ENCODE assay signal across 24 cellular contexts in genomic region chr2:175206866-175207265, GRCh38.
"Had no signal": no experiment of that assay in that cellular context is flagged by ENCODE, and none has a peak within 500 bp of the region (broad histone marks: within the 10 kb centered on the region; RNA-seq: fewer than 3 reads in every experiment).

No MANE protein-coding gene starts in this region.

- H3K4me3 Mint-ChIP-seq: endodermal cell; mesothelial cell of epicardium; naive B cell; stimulated activated memory B cell treated with anti-CD40 and anti-IgM and Interleukin-4, amounts not matched to agents 10 μg/mL and 1 μg/mL and 100 μg/mL, for 72 hours had no signal

- H3K4me1 Mint-ChIP-seq: mesothelial cell of epicardium, naive B cell had no signal

- ATAC-seq: esophagus mucosa; gastrocnemius medialis; left lobe of liver; mucosa of descending colon; right cardiac atrium; stimulated activated memory B cell treated with anti-CD40 and anti-IgM and Interleukin-4, amounts not matched to agents 10 μg/mL and 1 μg/mL and 100 μg/mL, for 72 hours; stimulated activated naive CD8-positive, alpha-beta T cell treated with anti-CD3 and anti-CD28 coated beads, Interleukin-15, Interleukin-2, amounts not matched to agents 100 U/mL and 50 U/mL, for 24 hours had no signal

- H3K27ac Mint-ChIP-seq: endodermal cell; mesothelial cell of epicardium; naive B cell; stimulated activated memory B cell treated with anti-CD40 and anti-IgM and Interleukin-4, amounts not matched to agents 10 μg/mL and 1 μg/mL and 100 μg/mL, for 72 hours had no signal

- H3K27me3 Mint-ChIP-seq: stimulated activated memory B cell treated with anti-CD40 and anti-IgM and Interleukin-4, amounts not matched to agents 10 μg/mL and 1 μg/mL and 100 μg/mL, for 72 hours had no signal

- H3K9me3 Mint-ChIP-seq: endodermal cell had no signal

- DNase-seq: effector CD4-positive, alpha-beta T cell; endodermal cell; foreskin fibroblast; gastrocnemius medialis; head of caudate nucleus; kidney; mesenchymal stem cell; mucosa of descending colon; naive B cell; occipital lobe; ovary; posterior cingulate gyrus; psoas muscle; right cardiac atrium; sigmoid colon; stimulated activated CD4-positive, alpha-beta T cell treated with anti-CD3 and anti-CD28 coated beads, Interleukin-4, amount 100 ng/mL, for 4 hours; stimulated activated naive CD8-positive, alpha-beta T cell treated with anti-CD3 and anti-CD28 coated beads, Interleukin-15, Interleukin-2, amounts not matched to agents 100 U/mL and 50 U/mL, for 24 hours; testis; tibial artery; upper lobe of left lung had no signal

- H3K36me3 Mint-ChIP-seq: mesothelial cell of epicardium; naive B cell; stimulated activated memory B cell treated with anti-CD40 and anti-IgM and Interleukin-4, amounts not matched to agents 10 μg/mL and 1 μg/mL and 100 μg/mL, for 72 hours had no signal
